Comparison of ENCODE assay signal across 8 cellular contexts in the genomic region with DNA sequence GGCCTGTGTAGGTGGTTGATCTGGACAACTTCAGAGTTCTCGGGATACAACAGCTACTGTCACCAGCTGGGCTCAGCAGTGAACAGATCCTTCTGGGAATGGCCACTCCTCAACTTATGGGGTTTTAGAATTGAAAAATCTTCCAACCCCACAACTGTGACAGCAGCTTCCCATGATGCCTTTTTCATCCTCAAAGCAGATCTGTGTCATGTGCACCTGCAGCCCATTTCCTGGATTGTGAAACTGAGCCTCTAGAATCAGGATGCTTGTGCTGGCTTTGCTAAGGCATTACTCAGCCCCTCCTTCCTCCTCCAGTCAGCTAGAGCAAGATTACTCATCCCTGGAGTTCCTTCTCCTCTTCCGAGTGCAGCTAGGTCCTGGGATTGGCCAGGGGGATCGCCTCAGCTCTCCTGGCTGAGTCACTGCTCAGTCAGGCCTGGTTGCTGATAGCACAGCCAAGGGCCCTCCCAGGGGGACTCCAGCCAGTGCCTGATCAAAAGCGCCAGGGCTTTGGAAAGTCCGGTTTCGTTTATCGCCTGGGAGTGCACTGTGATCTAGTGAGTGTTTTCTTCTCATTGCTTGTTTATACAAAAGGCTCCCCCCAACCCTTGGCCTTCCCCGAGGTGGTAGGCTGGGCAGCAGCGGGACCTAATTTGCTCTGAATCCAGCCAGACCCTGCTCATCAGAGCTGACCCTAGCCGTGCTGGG. TPM values are rescaled to one million over a fixed set of nuclear protein-coding genes. Genes with fewer than 3 reads are reported as not detected.
DNase-seq lines count a peak whose midpoint lies in the region; ATAC-seq and TF ChIP-seq lines count a peak whose summit lies in the region.

No MANE protein-coding gene starts in this region.

- H3K36me3 ChIP-seq in CD8-positive, alpha-beta memory T cell (ENCODE audit: insufficient read depth, low read length), result no peaks in the 10 kb centered on the region
- no peaks in the 10 kb centered on the region for H3K36me3 ChIP-seq in lung (ENCODE audit: control insufficient read depth in 2 of 2, insufficient read depth in 2 of 2, low read length in 2 of 2)

- WGBS in lung, 2 donors, result 23 to 46% methylated on average over 10 of the region's 10 CpGs

- H3K27ac Mint-ChIP-seq in CD8-positive, alpha-beta memory T cell, result peak overlapping the region; percentile 54 to 95 (median 89)

- peak overlapping the region; percentile 59 to 95 (median 76) for H3K4me3 Mint-ChIP-seq in CD8-positive, alpha-beta memory T cell

- H3K36me3 Mint-ChIP-seq in CD8-positive, alpha-beta memory T cell, result peaks cover 0 to 6% (median 0%) of the 10 kb centered on the region in 3 donors

- H3K27me3 Mint-ChIP-seq in CD8-positive, alpha-beta memory T cell, result no peaks in the 10 kb centered on the region

- peak overlapping the region; percentile 64 for H3K27ac ChIP-seq in CD8-positive, alpha-beta memory T cell (ENCODE audit: low read depth, low read length)
- H3K27ac ChIP-seq in HL-60 (replicated peaks) (no peak overlapping the region), dorsolateral prefrontal cortex (peak overlapping the region in 50 of 59 donors; percentile 0 to 89 (median 59)), lung (ENCODE audit: low read depth in 1 of 2, low read length in 1 of 2) (peak overlapping the region; percentile 43 to 84)

- peak overlapping the region; percentile 16 for H3K4me3 ChIP-seq in CD8-positive, alpha-beta memory T cell (ENCODE audit: low read length)
- H3K4me3 ChIP-seq in HL-60 (replicated peaks; ENCODE audit: insufficient read depth, low read length) (no peak overlapping the region), dorsolateral prefrontal cortex (peak overlapping the region in 48 of 59 donors; percentile 0 to 53 (median 25)), lung (no peak overlapping the region)

- CTCF ChIA-PET in CD8-positive, alpha-beta memory T cell (lab: Charles Lee), result interaction anchor here (0.9 to 5.3 kb wide), 10 partner anchors 9 to 51 kb away, joined by 3 to 70 read pairs (median 6); no protein-coding TSS in a partner anchor

- DNase-seq in CD8-positive, alpha-beta memory T cell, result peak; percentile 15 to 85 (median 69)
- DNase-seq in HL-60 (ENCODE audit: low read depth in 1 of 2, low spot score in 1 of 2) (peak; percentile 76 to 94), NCI-H82 treated with DMSO at 0.1 percent for 48 hours (lab: John Stamatoyannopoulos, UW; ENCODE audit: unreplicated experiment) (peak; percentile 86), dorsolateral prefrontal cortex (peak; percentile 71 to 95 (median 89)), lung (ENCODE audit: low spot score) (peak; percentile 95)
- peak; percentile 83 to 88 for DNase-seq in activated CD4-positive, alpha-beta T cell treated with anti-CD3 and anti-CD28 coated beads, Interleukin-2, amount 50 U/mL, for 48 hours
- peak; percentile 52 to 57 (median 56) for DNase-seq in stimulated activated CD4-positive, alpha-beta T cell treated with anti-CD3 and anti-CD28 coated beads, TNF-alpha, amount 100 ng/mL, for 4 hours (ENCODE audit: low read depth in 3 of 3)

- H3K4me1 Mint-ChIP-seq in CD8-positive, alpha-beta memory T cell, result peaks cover 44 to 53% (median 48%) of the 10 kb centered on the region in 3 donors

- no peaks in the 10 kb centered on the region for H3K9me3 Mint-ChIP-seq in CD8-positive, alpha-beta memory T cell

- peaks cover 47% of the 10 kb centered on the region for H3K4me1 ChIP-seq in CD8-positive, alpha-beta memory T cell (ENCODE audit: insufficient read depth, low read length)
- peaks cover 0 to 22% of the 10 kb centered on the region in 2 donors for H3K4me1 ChIP-seq in lung (ENCODE audit: control insufficient read depth in 2 of 2, insufficient read depth in 2 of 2, low read length in 2 of 2)

- H3K9me3 ChIP-seq in CD8-positive, alpha-beta memory T cell (ENCODE audit: low read length), result no peaks in the 10 kb centered on the region
- H3K9me3 ChIP-seq in lung (ENCODE audit: control insufficient read depth in 2 of 2, insufficient read depth in 1 of 2, low read length in 1 of 2), result no peaks in the 10 kb centered on the region

- POLR2A ChIA-PET in CD8-positive, alpha-beta memory T cell (lab: Charles Lee), result interaction anchor here (0.9 to 2.0 kb wide), 5 partner anchors 8 to 31 kb away, joined by 3 to 12 read pairs (median 3); no protein-coding TSS in a partner anchor

- ATAC-seq in GM21360 (IDR thresholded peaks at IDR 0.05; ENCODE audit: unreplicated experiment), result peak; percentile 59
- peak; percentile 82 for ATAC-seq in lung (ENCODE audit: insufficient read depth, low FRiP score)

- H3K27me3 ChIP-seq in CD8-positive, alpha-beta memory T cell (ENCODE audit: insufficient read depth, low read length, poor library complexity, severe bottlenecking), result no peaks in the 10 kb centered on the region
- no peaks in the 10 kb centered on the region for H3K27me3 ChIP-seq in HL-60 (ENCODE audit: insufficient read depth, poor library complexity, severe bottlenecking)
- no peaks in the 10 kb centered on the region for H3K27me3 ChIP-seq in dorsolateral prefrontal cortex
- no peaks in the 10 kb centered on the region for H3K27me3 ChIP-seq in lung (ENCODE audit: control insufficient read depth, insufficient read depth)

- intact Hi-C loops in dorsolateral prefrontal cortex (cut with DNase I), result loop anchor here in 1 of 2 donors (2.0 kb wide), 1 partner anchor 55 kb away; no protein-coding TSS in a partner anchor

- TF ChIP-seq CTCF in HL-60 (IDR thresholded peaks at IDR 0.05; ENCODE audit: insufficient read depth, low read length) (no peak), dorsolateral prefrontal cortex (IDR thresholded peaks at IDR 0.05 in 54 of 56, conservative IDR thresholded peaks at IDR 0.05 in 2 of 56; ENCODE audit: low read depth in 1 of 56, partially characterized antibody in 56 of 56) (peak in 10 of 56 donors; percentile 12 to 32 (median 14)), lung (IDR thresholded peaks at IDR 0.05; ENCODE audit: control extremely low read depth, extremely low read depth) (no peak)

RNA-seq across cellular contexts. Expression of a gene that starts 2.4 kb away (rescaled TPM):
- 10 to 100 TPM; 34.8 to 37.1 TPM for total RNA-seq in CD8-positive, alpha-beta memory T cell
- polyA plus RNA-seq in CD8-positive, alpha-beta memory T cell, result 25.7 TPM
- total RNA-seq in dorsolateral prefrontal cortex (100 to 1,000 TPM in 76 of 120 experiments, 10 to 100 TPM in 44; 68.3 to 159 (median 104) TPM), lung (10 to 100 TPM; 36.1 to 43.4 TPM)
- polyA plus RNA-seq in lung, result 10 to 100 TPM; 14.7 to 16.0 TPM

Comparison
In these comparisons a context has a peak if more than half of its experiments do, and no peak if none do; other contexts are left out.
1. H3K4me3 ChIP-seq: peak in CD8-positive, alpha-beta memory T cell (single experiment) and dorsolateral prefrontal cortex (48 of 59); none in HL-60 (single experiment) and lung (single experiment).
2. Peak in every context shown above with its lines, with median percentiles within 50 percentile points of each other: DNase-seq.